Comparison of ENCODE assay signal across 25 cellular contexts in genomic region chr7:128443817-128444216, GRCh38. TPM values are rescaled to one million over a fixed set of nuclear protein-coding genes. Genes with fewer than 3 reads are reported as not detected.
A peak's percentile ranks its signal among the peaks of the same experiment; 100 is the strongest.
DNase-seq lines count a peak whose midpoint lies in the region; ATAC-seq, FAIRE-seq and TF ChIP-seq lines count a peak whose summit lies in the region.
"Had no signal": no experiment of that assay in that cellular context is flagged by ENCODE, and none has a peak within 500 bp of the region (broad histone marks: within the 10 kb centered on the region; RNA-seq: fewer than 3 reads in every experiment).

No MANE protein-coding gene starts in this region.

- intact Hi-C loops in K562 (cut with micrococcal nuclease), result no loop called here
- intact Hi-C loops in upper lobe of right lung (cut with DNase I), result no loop called here
- intact Hi-C loops in lower lobe of right lung (cut with DNase I), result no loop called here

- H3K4me2 ChIP-seq in K562 (ENCODE audit: insufficient read depth, low read length), result no peak overlapping the region
- H3K4me2 ChIP-seq: KMS-11 had no signal

- peaks cover 20% of the 10 kb centered on the region for H3K27me3 Mint-ChIP-seq in stimulated activated naive CD8-positive, alpha-beta T cell treated with anti-CD3 and anti-CD28 coated beads, Interleukin-15, amount 100 ng/mL, for 72 hours
- H3K27me3 Mint-ChIP-seq: activated CD4-positive, alpha-beta T cell treated with anti-CD3 and anti-CD28 coated beads for 36 hours had no signal

- no peak overlapping the region for H3K4me3 Mint-ChIP-seq in stimulated activated naive CD8-positive, alpha-beta T cell treated with anti-CD3 and anti-CD28 coated beads, Interleukin-15, amount 100 ng/mL, for 72 hours
- H3K4me3 Mint-ChIP-seq: activated CD4-positive, alpha-beta T cell treated with anti-CD3 and anti-CD28 coated beads for 36 hours had no signal

- peak; percentile 8 for ATAC-seq in stimulated activated naive CD8-positive, alpha-beta T cell treated with anti-CD3 and anti-CD28 coated beads, Interleukin-15, Interleukin-2, amounts not matched to agents 100 U/mL and 50 U/mL, for 24 hours
- no peak for ATAC-seq in stimulated activated naive CD8-positive, alpha-beta T cell treated with anti-CD3 and anti-CD28 coated beads, Interleukin-15, amount 100 ng/mL, for 72 hours
- peak; percentile 33 for ATAC-seq in K562
- peak; percentile 17 for ATAC-seq in upper lobe of right lung
- ATAC-seq in HG03457 (IDR thresholded peaks at IDR 0.05; ENCODE audit: unreplicated experiment), result no peak
- ATAC-seq in lower lobe of right lung, result no peak

- H3K36me3 ChIP-seq in K562 (ENCODE audit: control insufficient read depth, insufficient read depth, low read length) (no peaks in the 10 kb centered on the region), mucosa of rectum (ENCODE audit: control insufficient read depth in 2 of 2, insufficient read depth in 2 of 2, low read length in 2 of 2) (no peaks in the 10 kb centered on the region), upper lobe of right lung (no peaks in the 10 kb centered on the region), lower lobe of right lung (no peaks in the 10 kb centered on the region)
- H3K36me3 ChIP-seq: BLaER1 treated with 17β-estradiol and CSF1 and Interleukin-3, amounts not matched to agents 10 nM and 100 nM; uterus had no signal

- H3K79me2 ChIP-seq in K562 (ENCODE audit: control insufficient read depth, insufficient read depth, low read length), result no peaks in the 10 kb centered on the region

- DNase-seq in stimulated activated naive CD8-positive, alpha-beta T cell treated with anti-CD3 and anti-CD28 coated beads, Interleukin-15, Interleukin-2, amounts not matched to agents 100 U/mL and 50 U/mL, for 24 hours, result no peak
- DNase-seq in stimulated activated naive CD8-positive, alpha-beta T cell treated with anti-CD3 and anti-CD28 coated beads, Interleukin-15, amount 100 ng/mL, for 72 hours, result no peak
- no peak for DNase-seq in K562 (ENCODE audit: extremely low read depth in 1 of 4, low spot score in 3 of 4)
- no peak for DNase-seq in upper lobe of right lung
- no peak for DNase-seq in T-helper 9 cell
- DNase-seq in lower lobe of right lung, result no peak
- DNase-seq: ACHN; activated CD4-positive, alpha-beta T cell treated with anti-CD3 and anti-CD28 coated beads for 36 hours; activated naive CD4-positive, alpha-beta T cell treated with anti-CD3 and anti-CD28 coated beads, Interleukin-2, amount 50 U/mL, for 16 hours; anterior cingulate cortex; NCI-H187; NCI-H226; NCI-H82; nucleus accumbens; PC-3; stimulated activated CD4-positive, alpha-beta T cell treated with anti-CD3 and anti-CD28 coated beads, Interleukin-2, amount 100 ng/mL, for 48 hours; T-helper 1 cell; uterus had no signal

- no peaks in the 10 kb centered on the region for H3K9me3 ChIP-seq in K562 (replicated peaks; ENCODE audit: control insufficient read depth, insufficient read depth, low read depth, low read length)
- no peaks in the 10 kb centered on the region for H3K9me3 ChIP-seq in mucosa of rectum (ENCODE audit: control insufficient read depth in 2 of 2, low read length in 2 of 2)
- no peaks in the 10 kb centered on the region for H3K9me3 ChIP-seq in upper lobe of right lung
- no peaks in the 10 kb centered on the region for H3K9me3 ChIP-seq in lower lobe of right lung
- H3K9me3 ChIP-seq: BLaER1 treated with 17β-estradiol and CSF1 and Interleukin-3, amounts not matched to agents 10 nM and 100 nM; uterus had no signal

- TF ChIP-seq EP300 in K562 (IDR thresholded peaks at IDR 0.05; ENCODE audit: low read length), result no peak

- TF ChIP-seq CTCF in K562 (IDR thresholded peaks at IDR 0.05 in 2 of 3, conservative IDR thresholded peaks at IDR 0.05 in 1 of 3; ENCODE audit: insufficient read depth in 2 of 3, low read depth in 1 of 3, low read length in 3 of 3) (no peak), upper lobe of right lung (IDR thresholded peaks at IDR 0.05) (no peak), lower lobe of right lung (IDR thresholded peaks at IDR 0.05) (no peak)

- no peaks in the 10 kb centered on the region for H3K9me3 Mint-ChIP-seq in stimulated activated naive CD8-positive, alpha-beta T cell treated with anti-CD3 and anti-CD28 coated beads, Interleukin-15, amount 100 ng/mL, for 72 hours

- no TSS peak for BruUV-seq in K562 (replicated peaks; lab: Mats Ljungman, UMichigan)

- FAIRE-seq in K562 (lab: Jason Lieb, UNC), result no peak
- FAIRE-seq: D721Med had no signal

- H3K4me1 ChIP-seq in K562 (replicated peaks in 1 of 2; ENCODE audit: control insufficient read depth in 2 of 2, insufficient read depth in 2 of 2, low read length in 2 of 2) (peaks cover 0 to 8% of the 10 kb centered on the region in 2 experiments; a peak in 3 of 5 replicates), mucosa of rectum (ENCODE audit: control insufficient read depth in 2 of 2, insufficient read depth in 2 of 2, low read length in 2 of 2) (peaks cover 12 to 16% of the 10 kb centered on the region in 2 donors), upper lobe of right lung (no peaks in the 10 kb centered on the region), lower lobe of right lung (no peaks in the 10 kb centered on the region)
- H3K4me1 ChIP-seq: foreskin keratinocyte, uterus had no signal

- H3K27me3 ChIP-seq in K562 (ENCODE audit: control insufficient read depth in 2 of 2, insufficient read depth in 2 of 2, low read length in 2 of 2) (no peaks in the 10 kb centered on the region), mucosa of rectum (ENCODE audit: control insufficient read depth in 2 of 2, insufficient read depth in 2 of 2, low read length in 2 of 2) (no peaks in the 10 kb centered on the region), upper lobe of right lung (no peaks in the 10 kb centered on the region), lower lobe of right lung (ENCODE audit: low read depth) (no peaks in the 10 kb centered on the region)
- H3K27me3 ChIP-seq: BLaER1 treated with 17β-estradiol and CSF1 and Interleukin-3, amounts not matched to agents 10 nM and 100 nM; foreskin keratinocyte; uterus had no signal

- no peak for TF ChIP-seq RAD21 in K562 (CRISPR knock-in tag; conservative IDR thresholded peaks at IDR 0.05 in 1 of 2, IDR thresholded peaks at IDR 0.05 in 1 of 2)

- peak overlapping the region; percentile 71 for H2AFZ ChIP-seq in K562 (ENCODE audit: low read depth, low read length)

- WGBS in K562 (ENCODE audit: insufficient coverage, low coverage, missing lambda C conversion rate), result 48% methylated on average over 3 of the region's 3 CpGs

- no peak overlapping the region for H3K27ac ChIP-seq in K562 (ENCODE audit: extremely low read depth, low read depth, low read length)
- H3K27ac ChIP-seq in mucosa of rectum (ENCODE audit: low read depth in 2 of 2, low read length in 2 of 2), result peak overlapping the region; percentile 69 to 82
- H3K27ac ChIP-seq in upper lobe of right lung, result no peak overlapping the region
- no peak overlapping the region for H3K27ac ChIP-seq in lower lobe of right lung
- H3K27ac ChIP-seq: BLaER1 treated with 17β-estradiol and CSF1 and Interleukin-3, amounts not matched to agents 10 nM and 100 nM; foreskin keratinocyte; KMS-11; uterus had no signal

- CTCF ChIA-PET in K562 (lab: Yijun Ruan, JAX; ENCODE audit: low intra/inter-chr PET ratio), result no interaction called here

- no peaks in the 10 kb centered on the region for H4K20me1 ChIP-seq in K562 (replicated peaks; ENCODE audit: control insufficient read depth, insufficient read depth, low read length)
- H4K20me1 ChIP-seq: BLaER1 treated with 17β-estradiol and CSF1 and Interleukin-3, amounts not matched to agents 10 nM and 100 nM had no signal

- H3K9me1 ChIP-seq in K562 (ENCODE audit: control insufficient read depth, insufficient read depth, low read length), result no peaks in the 10 kb centered on the region

- in situ Hi-C loops in K562 (cut with MboI), result no loop called here

- peaks cover 24% of the 10 kb centered on the region for H3K4me1 Mint-ChIP-seq in stimulated activated naive CD8-positive, alpha-beta T cell treated with anti-CD3 and anti-CD28 coated beads, Interleukin-15, amount 100 ng/mL, for 72 hours

- H3K27ac Mint-ChIP-seq in stimulated activated naive CD8-positive, alpha-beta T cell treated with anti-CD3 and anti-CD28 coated beads, Interleukin-15, amount 100 ng/mL, for 72 hours, result no peak overlapping the region
- H3K27ac Mint-ChIP-seq: activated CD4-positive, alpha-beta T cell treated with anti-CD3 and anti-CD28 coated beads for 36 hours had no signal

- TF ChIP-seq POLR2A in K562 (conservative IDR thresholded peaks at IDR 0.05), result no peak

- POLR2A ChIA-PET in K562 (lab: Yijun Ruan, JAX), result interaction anchor here (0.5 to 2.1 kb wide), 6 partner anchors 9 to 750 kb away, joined by 3 to 12 read pairs (median 3); partner anchors contain the start of genes HILPDA and METTL2B

- no peak overlapping the region for H3K4me3 ChIP-seq in K562
- H3K4me3 ChIP-seq in mucosa of rectum (ENCODE audit: low read length in 2 of 2), result no peak overlapping the region
- no peak overlapping the region for H3K4me3 ChIP-seq in upper lobe of right lung
- no peak overlapping the region for H3K4me3 ChIP-seq in lower lobe of right lung
- H3K4me3 ChIP-seq: BLaER1 treated with 17β-estradiol and CSF1 and Interleukin-3, amounts not matched to agents 10 nM and 100 nM; skin epidermis; uterus had no signal

- peak overlapping the region in 1 of 2 experiments; percentile 3; a peak in 1 of 4 replicates for H3K9ac ChIP-seq in K562 (ENCODE audit: insufficient read depth in 1 of 2, low read depth in 2 of 2, low read length in 2 of 2)
- H3K9ac ChIP-seq in mucosa of rectum (ENCODE audit: low read depth in 1 of 2, low read length in 2 of 2), result peak overlapping the region in 1 of 2 donors; percentile 8
- H3K9ac ChIP-seq: KMS-11 had no signal

RNA-seq across cellular contexts. Expression of gene HILPDA, which starts 11.9 kb away (rescaled TPM):
- total RNA-seq in K562 (2011; cell fraction: chromatin; rRNA removed; ENCODE audit: low replicate concordance), result 42.5 and 74.9 TPM in 2 replicates
- total RNA-seq in K562 (2011; cell fraction: nucleolus; rRNA removed), result 69.3 and 79.4 TPM in 2 replicates
- total RNA-seq in K562 (2011; cell fraction: nucleoplasm; rRNA removed), result 70.7 and 78.6 TPM in 2 replicates
- total RNA-seq in K562 (2014; rRNA removed) (8.3 and 14.2 TPM in 2 replicates), K562 (2014; rRNA removed; fragmentation: Illumina TruSeq; extraction: Trizol) (14.5 and 16.7 TPM in 2 replicates), K562 (2015; rRNA removed; fragmentation: Illumina TruSeq; extraction: Trizol) (23.0 and 23.5 TPM in 2 replicates), K562 (2021) (10.5 and 10.7 TPM in 2 replicates), upper lobe of right lung (8.9 TPM), lower lobe of right lung (13.1 TPM)
- polyA plus RNA-seq in K562 (2011; rRNA removed) (71.8 and 102 TPM in 2 replicates), K562 (2014; fragmentation: Illumina TruSeq; extraction: Trizol) (18.9 and 26.0 TPM in 2 replicates), K562 (2014; fragmentation: Nextera tagmentation; extraction: Ambion mirVana) (10 to 100 TPM; 28.6 to 40.5 TPM), K562 (2014; rRNA removed) (16.4 and 25.5 TPM in 2 replicates)
- 68.1 and 117 TPM in 2 replicates for polyA plus RNA-seq in K562 (2011; cell fraction: cytosol; rRNA removed)
- polyA plus RNA-seq in K562 (2011; cell fraction: nucleus; rRNA removed), result 37.3 and 64.2 TPM in 2 replicates
- polyA plus RNA-seq in K562 (2012), result 13.2 and 14.2 TPM in 2 replicates
- 29.9 and 51.9 TPM in 2 replicates for polyA minus RNA-seq in K562 (2011; rRNA and poly(A)+ RNA removed)
- 11.6 and 15.9 TPM in 2 replicates for polyA minus RNA-seq in K562 (2011; cell fraction: cytosol; rRNA and poly(A)+ RNA removed)
- polyA minus RNA-seq in K562 (2011; cell fraction: nucleus; rRNA and poly(A)+ RNA removed), result 19.5 and 63.9 TPM in 2 replicates

RNA-seq across cellular contexts. Expression of gene METTL2B, which starts 32.7 kb away (rescaled TPM):
- total RNA-seq in K562 (2011; cell fraction: chromatin; rRNA removed; ENCODE audit: low replicate concordance), result 218 and 250 TPM in 2 replicates
- total RNA-seq in K562 (2011; cell fraction: nucleolus; rRNA removed), result 132 and 144 TPM in 2 replicates
- 200 and 284 TPM in 2 replicates for total RNA-seq in K562 (2011; cell fraction: nucleoplasm; rRNA removed)
- total RNA-seq in K562 (2014; rRNA removed) (46.9 and 75.6 TPM in 2 replicates), K562 (2014; rRNA removed; fragmentation: Illumina TruSeq; extraction: Trizol) (73.2 and 84.9 TPM in 2 replicates), K562 (2015; rRNA removed; fragmentation: Illumina TruSeq; extraction: Trizol) (78.6 and 82.0 TPM in 2 replicates), K562 (2021) (62.8 and 64.9 TPM in 2 replicates), upper lobe of right lung (22.1 TPM), lower lobe of right lung (19.1 TPM)
- polyA plus RNA-seq in K562 (2011; rRNA removed) (47.4 and 79.2 TPM in 2 replicates), K562 (2014; fragmentation: Illumina TruSeq; extraction: Trizol) (64.1 and 68.9 TPM in 2 replicates), K562 (2014; fragmentation: Nextera tagmentation; extraction: Ambion mirVana) (10 to 100 TPM; 91.0 to 95.7 TPM), K562 (2014; rRNA removed) (35.9 and 41.8 TPM in 2 replicates)
- polyA plus RNA-seq in K562 (2011; cell fraction: cytosol; rRNA removed), result 29.8 and 29.9 TPM in 2 replicates
- 24.4 and 35.3 TPM in 2 replicates for polyA plus RNA-seq in K562 (2011; cell fraction: nucleus; rRNA removed)
- 35.0 and 47.7 TPM in 2 replicates for polyA plus RNA-seq in K562 (2012)
- 88.7 and 120 TPM in 2 replicates for polyA minus RNA-seq in K562 (2011; rRNA and poly(A)+ RNA removed)
- polyA minus RNA-seq in K562 (2011; cell fraction: cytosol; rRNA and poly(A)+ RNA removed), result 32.5 and 50.1 TPM in 2 replicates
- polyA minus RNA-seq in K562 (2011; cell fraction: nucleus; rRNA and poly(A)+ RNA removed), result 47.7 and 57.1 TPM in 2 replicates

RNA-seq across cellular contexts. Expression of gene IMPDH1, which starts 34.0 kb away (rescaled TPM):
- total RNA-seq in K562 (2011; cell fraction: chromatin; rRNA removed; ENCODE audit: low replicate concordance), result 140 and 407 TPM in 2 replicates
- total RNA-seq in K562 (2011; cell fraction: nucleolus; rRNA removed), result 199 and 212 TPM in 2 replicates
- 141 and 147 TPM in 2 replicates for total RNA-seq in K562 (2011; cell fraction: nucleoplasm; rRNA removed)
- total RNA-seq in K562 (2014; rRNA removed) (86.8 and 118 TPM in 2 replicates), K562 (2014; rRNA removed; fragmentation: Illumina TruSeq; extraction: Trizol) (29.0 and 42.9 TPM in 2 replicates), K562 (2015; rRNA removed; fragmentation: Illumina TruSeq; extraction: Trizol) (60.6 and 64.3 TPM in 2 replicates), K562 (2021) (118 TPM in 2 replicates), upper lobe of right lung (59.8 TPM), lower lobe of right lung (93.4 TPM)
- polyA plus RNA-seq in K562 (2011; rRNA removed) (54.9 and 72.4 TPM in 2 replicates), K562 (2014; fragmentation: Illumina TruSeq; extraction: Trizol) (59.8 and 76.3 TPM in 2 replicates), K562 (2014; fragmentation: Nextera tagmentation; extraction: Ambion mirVana) (1 to 10 TPM in 1 of 2 experiments, under 1 TPM in 1; 0.80 to 2.1 TPM), K562 (2014; rRNA removed) (84.7 and 89.0 TPM in 2 replicates)
- 54.0 and 156 TPM in 2 replicates for polyA plus RNA-seq in K562 (2011; cell fraction: cytosol; rRNA removed)
- polyA plus RNA-seq in K562 (2011; cell fraction: nucleus; rRNA removed), result 208 and 316 TPM in 2 replicates
- 79.3 and 81.1 TPM in 2 replicates for polyA plus RNA-seq in K562 (2012)
- 24.1 and 78.3 TPM in 2 replicates for polyA minus RNA-seq in K562 (2011; rRNA and poly(A)+ RNA removed)
- 48.6 and 69.1 TPM in 2 replicates for polyA minus RNA-seq in K562 (2011; cell fraction: cytosol; rRNA and poly(A)+ RNA removed)
- polyA minus RNA-seq in K562 (2011; cell fraction: nucleus; rRNA and poly(A)+ RNA removed), result 81.0 and 88.0 TPM in 2 replicates

Comparison
In these comparisons a context has a peak if more than half of its experiments do, and no peak if none do; other contexts are left out.
1. ATAC-seq: peak in stimulated activated naive CD8-positive, alpha-beta T cell treated with anti-CD3 and anti-CD28 coated beads, Interleukin-15, Interleukin-2, amounts not matched to agents 100 U/mL and 50 U/mL, for 24 hours (single experiment), K562 (single experiment) and upper lobe of right lung (single experiment); none in stimulated activated naive CD8-positive, alpha-beta T cell treated with anti-CD3 and anti-CD28 coated beads, Interleukin-15, amount 100 ng/mL, for 72 hours (single experiment), HG03457 (single experiment) and lower lobe of right lung (0 of 2).
2. H3K27ac ChIP-seq: peak in mucosa of rectum (2 of 2); none in K562 (single experiment), upper lobe of right lung (single experiment) and lower lobe of right lung (single experiment).